Comparison of ENCODE assay signal across 11 cellular contexts in genomic region chr13:73325351-73326214, GRCh38.
DNase-seq lines count a peak whose midpoint lies in the region; ATAC-seq, FAIRE-seq and TF ChIP-seq lines count a peak whose summit lies in the region.
"Had no signal": no experiment of that assay in that cellular context is flagged by ENCODE, and none has a peak within 500 bp of the region (broad histone marks: within the 10 kb centered on the region; RNA-seq: fewer than 3 reads in every experiment).

No MANE protein-coding gene starts in this region.

- H3K79me2 ChIP-seq in endothelial cell of umbilical vein (ENCODE audit: control insufficient read depth, insufficient read depth, low read length): no peaks in the 10 kb centered on the region

- peak overlapping the region; percentile 10 for H3K4me2 ChIP-seq in endothelial cell of umbilical vein (ENCODE audit: insufficient read depth, low read length)

- WGBS in transverse colon (ENCODE audit: low coverage in 1 of 2), 2 donors: 28 to 33% methylated on average over 8 to 10 of the region's 10 CpGs
- WGBS in suprapubic skin: 68% methylated on average over 10 of the region's 10 CpGs

- TF ChIP-seq CTCF in endothelial cell of umbilical vein (IDR thresholded peaks at IDR 0.05; ENCODE audit: extremely low read depth in 1 of 2, insufficient read depth in 1 of 2, low read depth in 1 of 2, low read length in 2 of 2) (no peak), transverse colon (IDR thresholded peaks at IDR 0.05) (no peak), suprapubic skin (IDR thresholded peaks at IDR 0.05) (no peak), endothelial cell (IDR thresholded peaks at IDR 0.05; ENCODE audit: unreplicated experiment) (no peak)

- CTCF ChIA-PET in endothelial cell of umbilical vein (lab: Charles Lee): interaction anchor here (0.8 to 1.2 kb wide), 4 partner anchors 8 to 1932 kb away, joined by 3 read pairs; partner anchors contain the start of gene KLF5

- peak in 2 of 3 experiments; percentile 6 to 31 for DNase-seq in NCI-H1417 (lab: John Stamatoyannopoulos, UW)
- DNase-seq in NCI-H1417 treated with DMSO at 0.1 percent for 48 hours (lab: John Stamatoyannopoulos, UW): no peak
- peak; percentile 2 for DNase-seq in endothelial cell of umbilical vein (ENCODE audit: low read depth, low spot score)
- DNase-seq in transverse colon: peak; percentile 42
- DNase-seq in suprapubic skin (ENCODE audit: low spot score in 2 of 2): no peak
- DNase-seq in AG20443 (ENCODE audit: low spot score): no peak
- DNase-seq in endothelial cell (ENCODE audit: low spot score): no peak
- DNase-seq: MV-4-11; stimulated activated CD4-positive, alpha-beta T cell treated with anti-CD3 and anti-CD28 coated beads, Interleukin-4, amount 100 ng/mL, for 4 hours; upper lobe of left lung had no signal

- no peaks in the 10 kb centered on the region for H4K20me1 ChIP-seq in endothelial cell of umbilical vein (replicated peaks; ENCODE audit: control insufficient read depth, extremely low read depth, insufficient read depth, low read length)

- H3K27ac ChIP-seq in endothelial cell of umbilical vein (ENCODE audit: insufficient read depth, low read depth, low read length): no peak overlapping the region
- peak overlapping the region; percentile 70 to 82 (median 74) for H3K27ac ChIP-seq in transverse colon
- no peak overlapping the region for H3K27ac ChIP-seq in suprapubic skin
- H3K27ac ChIP-seq: upper lobe of left lung had no signal

- TF ChIP-seq POLR2A in endothelial cell of umbilical vein (IDR thresholded peaks at IDR 0.05; ENCODE audit: low read depth, low read length) (no peak), transverse colon (IDR thresholded peaks at IDR 0.05) (no peak), suprapubic skin (IDR thresholded peaks at IDR 0.05) (no peak)

- peaks cover 17% of the 10 kb centered on the region for H3K4me1 Mint-ChIP-seq in endothelial cell (ENCODE audit: unreplicated experiment)

- H3K36me3 ChIP-seq in endothelial cell of umbilical vein (ENCODE audit: control insufficient read depth in 2 of 2, extremely low read depth in 1 of 2, insufficient read depth in 2 of 2, low read length in 2 of 2) (no peaks in the 10 kb centered on the region), transverse colon (no peaks in the 10 kb centered on the region), suprapubic skin (no peaks in the 10 kb centered on the region)
- H3K36me3 ChIP-seq: upper lobe of left lung had no signal

- dilution Hi-C loops in endothelial cell of umbilical vein (cut with MboI; ENCODE audit: extremely low pct_ligation_motif_present, low sequenced_read_pairs): no loop called here

- H2AFZ ChIP-seq in endothelial cell of umbilical vein (ENCODE audit: low read depth, low read length): no peak overlapping the region

- H3K27me3 ChIP-seq in endothelial cell of umbilical vein (ENCODE audit: control insufficient read depth in 2 of 2, insufficient read depth in 2 of 2, low read length in 2 of 2) (no peaks in the 10 kb centered on the region), transverse colon (no peaks in the 10 kb centered on the region), suprapubic skin (no peaks in the 10 kb centered on the region)
- H3K27me3 ChIP-seq: upper lobe of left lung had no signal

- TF ChIP-seq EP300 in transverse colon (IDR thresholded peaks at IDR 0.05; ENCODE audit: low read depth) (no peak), suprapubic skin (IDR thresholded peaks at IDR 0.05) (no peak)

- no peaks in the 10 kb centered on the region for H3K27me3 Mint-ChIP-seq in endothelial cell (ENCODE audit: unreplicated experiment)

- no peaks in the 10 kb centered on the region for H3K9me1 ChIP-seq in endothelial cell of umbilical vein (replicated peaks; ENCODE audit: control insufficient read depth, extremely low read depth, insufficient read depth, low read length)

- no peaks in the 10 kb centered on the region for H3K9me3 Mint-ChIP-seq in endothelial cell (ENCODE audit: unreplicated experiment)

- ATAC-seq in HG03342 (IDR thresholded peaks at IDR 0.05; ENCODE audit: unreplicated experiment): peak; percentile 78

- no peak overlapping the region for H3K27ac Mint-ChIP-seq in endothelial cell (ENCODE audit: unreplicated experiment)

- peak; percentile 73 for FAIRE-seq in endothelial cell of umbilical vein (lab: Jason Lieb, UNC)

- H3K36me3 Mint-ChIP-seq in endothelial cell (ENCODE audit: low read depth, unreplicated experiment): no peaks in the 10 kb centered on the region

- POLR2A ChIA-PET in endothelial cell of umbilical vein (lab: Charles Lee): no interaction called here

- peaks cover 10% of the 10 kb centered on the region for H3K4me1 ChIP-seq in endothelial cell of umbilical vein (ENCODE audit: control insufficient read depth, extremely low read depth, insufficient read depth, low read length)
- H3K4me1 ChIP-seq in transverse colon: peaks cover 0 to 24% (median 2%) of the 10 kb centered on the region in 4 donors
- no peaks in the 10 kb centered on the region for H3K4me1 ChIP-seq in suprapubic skin

- in situ Hi-C loops in transverse colon (cut with MboI; ENCODE audit: low pct_ligation_motif_present in 1 of 4, low pct_unique_long_range_greater_than_20kb in 1 of 4, low sequenced_read_pairs in 3 of 4): no loop called here

- BruUV-seq in endothelial cell of umbilical vein (replicated peaks; lab: Mats Ljungman, UMichigan): no TSS peak

- intact Hi-C loops in endothelial cell of umbilical vein (cut with micrococcal nuclease) (loop anchor here (10.0 kb wide), 1 partner anchor 349 kb away; no protein-coding TSS in a partner anchor), transverse colon (cut with DNase I; ENCODE audit: low total_unique reads) (no loop called here)

- no peak overlapping the region for H3K9ac ChIP-seq in endothelial cell of umbilical vein (replicated peaks; ENCODE audit: extremely low read depth, insufficient read depth, low read length)

- H3K9me3 ChIP-seq in endothelial cell of umbilical vein (replicated peaks; ENCODE audit: control insufficient read depth, insufficient read depth, low read length): no peaks in the 10 kb centered on the region
- no peaks in the 10 kb centered on the region for H3K9me3 ChIP-seq in transverse colon
- no peaks in the 10 kb centered on the region for H3K9me3 ChIP-seq in suprapubic skin
- H3K9me3 ChIP-seq: upper lobe of left lung had no signal

- no peak overlapping the region for H3K4me3 Mint-ChIP-seq in endothelial cell (ENCODE audit: unreplicated experiment)

- H3K4me3 ChIP-seq in endothelial cell of umbilical vein (replicated peaks in 1 of 3; ENCODE audit: insufficient read depth in 1 of 3, low read depth in 1 of 3, low read length in 3 of 3) (no peak overlapping the region), transverse colon (no peak overlapping the region), suprapubic skin (no peak overlapping the region)

TF ChIP-seq in endothelial cell of umbilical vein, 7 proteins besides CTCF, POLR2A, EP300 and RAD21:
- TF ChIP-seq MAX (IDR thresholded peaks at IDR 0.05; ENCODE audit: insufficient read depth, insufficient read length): no peak
- peak; percentile 19 for TF ChIP-seq GATA2 (IDR thresholded peaks at IDR 0.05; ENCODE audit: insufficient read depth, insufficient read length, low read depth, low read length)
- TF ChIP-seq FOS (IDR thresholded peaks at IDR 0.05; ENCODE audit: borderline replicate concordance, insufficient read depth, low read length): peak; percentile 7

Comparison
In these comparisons a context has a peak if more than half of its experiments do, and no peak if none do; other contexts are left out.
1. DNase-seq: peak in NCI-H1417 (2 of 3), endothelial cell of umbilical vein (single experiment) and transverse colon (single experiment); none in NCI-H1417 treated with DMSO at 0.1 percent for 48 hours (single experiment), suprapubic skin (0 of 2), AG20443 (single experiment) and endothelial cell (single experiment).
2. H3K27ac ChIP-seq: peak in transverse colon (4 of 4); none in endothelial cell of umbilical vein (single experiment) and suprapubic skin (single experiment).